In the genomic region with DNA sequence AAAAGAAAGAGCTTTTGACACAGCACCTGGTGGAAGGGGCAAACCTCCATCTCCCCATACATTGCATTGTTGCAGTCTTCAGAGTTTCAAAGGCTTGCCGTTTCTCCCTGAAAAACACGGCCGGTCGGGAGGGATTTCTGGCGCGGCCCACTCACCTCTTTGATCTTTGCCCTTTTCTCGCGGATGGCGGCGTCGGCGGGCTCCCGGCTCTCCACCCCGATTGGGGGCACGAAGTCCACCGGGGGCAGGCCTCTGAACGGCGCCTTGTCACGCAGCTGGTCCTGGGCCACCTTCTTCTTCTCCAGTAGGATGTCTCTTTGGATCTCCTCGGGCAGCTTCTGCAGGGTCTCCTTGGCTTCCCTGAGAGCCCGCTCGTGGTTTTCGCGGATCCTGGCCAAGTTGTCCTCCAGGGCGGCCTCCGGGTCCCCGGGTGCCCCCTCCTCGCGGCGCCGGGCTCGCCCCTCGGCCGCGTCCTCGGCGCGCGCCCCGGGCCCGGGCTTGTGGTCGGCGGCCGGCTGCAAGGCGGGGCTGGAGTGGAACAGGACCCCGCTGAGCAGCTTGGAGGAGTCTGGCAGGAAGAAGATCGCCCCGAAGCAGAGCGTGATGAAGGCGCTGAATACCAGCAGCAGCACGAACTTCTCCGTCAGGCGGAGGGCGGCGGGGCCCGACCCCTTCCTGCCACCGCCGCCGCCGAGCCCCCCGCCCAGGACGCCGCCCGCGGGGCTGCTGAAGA, we compare ENCODE assay signal across 7 cellular contexts. TPM values are rescaled to one million over a fixed set of nuclear protein-coding genes. Genes with fewer than 3 reads are reported as not detected.
DNase-seq lines count a peak whose midpoint lies in the region; ATAC-seq and TF ChIP-seq lines count a peak whose summit lies in the region.

No MANE protein-coding gene starts in this region.

- CTCF ChIA-PET in mammary epithelial cell (lab: Charles Lee; ENCODE audit: low non-redundant PET) = interaction anchor here (0.6 kb wide), 1 partner anchor 12 kb away, joined by 3 read pairs; no protein-coding TSS in a partner anchor

- H3K4me3 ChIP-seq in mammary epithelial cell (replicated peaks in 1 of 3; ENCODE audit: insufficient read depth in 1 of 3, low read depth in 2 of 3, low read length in 3 of 3) = peak overlapping the region; percentile 57 to 89 (median 79)
- peak overlapping the region; percentile 82 to 90 for H3K4me3 ChIP-seq in left lung

- H3K79me2 ChIP-seq in mammary epithelial cell (ENCODE audit: insufficient read depth, low read length) = no peaks in the 10 kb centered on the region

- dilution Hi-C loops in mammary epithelial cell (cut with HindIII; ENCODE audit: low sequenced_read_pairs) = no loop called here

- H3K36me3 ChIP-seq in mammary epithelial cell (ENCODE audit: insufficient read depth, low read length) (no peaks in the 10 kb centered on the region), left lung (no peaks in the 10 kb centered on the region)

- in situ Hi-C loops in mammary epithelial cell (cut with MboI; ENCODE audit: low sequenced_read_pairs in 2 of 2) = loop anchor here (5.0 to 10.0 kb wide), 2 partner anchors 201 to 204 kb away; no protein-coding TSS in a partner anchor

- H3K27me3 ChIP-seq in mammary epithelial cell (ENCODE audit: insufficient read depth, low read length) = peaks cover 12% of the 10 kb centered on the region
- H3K27me3 ChIP-seq in left lung = no peaks in the 10 kb centered on the region

- no TSS peak for BruUV-seq in mammary epithelial cell (replicated peaks; lab: Mats Ljungman, UMichigan)

- no peak overlapping the region for H3K9ac ChIP-seq in mammary epithelial cell (ENCODE audit: insufficient read depth, low read length)

- no peaks in the 10 kb centered on the region for H3K9me3 ChIP-seq in mammary epithelial cell (replicated peaks; ENCODE audit: insufficient read depth, low read length)
- H3K9me3 ChIP-seq in left lung = no peaks in the 10 kb centered on the region

- H3K4me2 ChIP-seq in mammary epithelial cell (ENCODE audit: insufficient read depth, low read depth, low read length) = peak overlapping the region; percentile 100

- TF ChIP-seq CTCF in mammary epithelial cell (conservative IDR thresholded peaks at IDR 0.05 in 1 of 2, IDR thresholded peaks at IDR 0.05 in 1 of 2; ENCODE audit: extremely low read depth in 1 of 2, insufficient read depth in 1 of 2, low read depth in 1 of 2, low read length in 2 of 2) = no peak
- TF ChIP-seq CTCF in left lung (IDR thresholded peaks at IDR 0.05) = no peak

- H2AFZ ChIP-seq in mammary epithelial cell (ENCODE audit: low read depth, low read length) = peak overlapping the region; percentile 96

- intact Hi-C loops in mammary epithelial cell (cut with micrococcal nuclease) = loop anchor here (5.0 kb wide), 1 partner anchor 484 kb away; no protein-coding TSS in a partner anchor
- intact Hi-C loops in left lung (cut with DNase I) = no loop called here

- peak; percentile 9 for ATAC-seq in GM18867 (IDR thresholded peaks at IDR 0.05; ENCODE audit: unreplicated experiment)
- peak; percentile 0 for ATAC-seq in HG03095 (IDR thresholded peaks at IDR 0.05; ENCODE audit: unreplicated experiment)
- no peak for ATAC-seq in left lung

- WGBS in mammary epithelial cell (ENCODE audit: low coverage, missing lambda C conversion rate) = 2% methylated on average over 21 of the region's 65 CpGs

- H3K27ac ChIP-seq in mammary epithelial cell (ENCODE audit: insufficient read depth, low read depth, low read length) = no peak overlapping the region
- peak overlapping the region; percentile 96 to 98 for H3K27ac ChIP-seq in left lung

- H3K4me1 ChIP-seq in mammary epithelial cell (ENCODE audit: insufficient read depth, low read length) (peaks cover 13% of the 10 kb centered on the region), left lung (peaks cover 12 to 74% of the 10 kb centered on the region in 2 donors)

- peak; percentile 32 for DNase-seq in T-helper 9 cell
- no peak for DNase-seq in mammary epithelial cell
- peak; percentile 58 to 86 for DNase-seq in left lung
- peak; percentile 12 for DNase-seq in stimulated activated CD8-positive, alpha-beta memory T cell treated with anti-CD3 and anti-CD28 coated beads, Interleukin-15, amount 100 ng/mL, for 24 hours (ENCODE audit: low read depth)
- no peak for DNase-seq in hippocampal formation (lab: John Stamatoyannopoulos, UW)

- no peaks in the 10 kb centered on the region for H4K20me1 ChIP-seq in mammary epithelial cell (ENCODE audit: insufficient read depth, low read length)

RNA-seq across cellular contexts. Expression of a gene that starts 1.1 kb away (rescaled TPM):
- total RNA-seq in mammary epithelial cell = 1 to 10 TPM; 4.0 to 5.3 TPM
- polyA plus RNA-seq in mammary epithelial cell = 3.4 TPM
- 2.6 TPM for polyA minus RNA-seq in mammary epithelial cell
- total RNA-seq in left lung = 10 to 100 TPM; 49.6 to 58.7 TPM

Comparison
In these comparisons a context has a peak if more than half of its experiments do, and no peak if none do; other contexts are left out.
1. DNase-seq: peak in T-helper 9 cell (single experiment), left lung (2 of 2) and stimulated activated CD8-positive, alpha-beta memory T cell treated with anti-CD3 and anti-CD28 coated beads, Interleukin-15, amount 100 ng/mL, for 24 hours (single experiment); none in mammary epithelial cell (single experiment) and hippocampal formation (0 of 2).
2. RNA of a gene that starts 1.1 kb away (total RNA-seq): 49.6 to 58.7 TPM in left lung; 4.0 to 5.3 TPM in mammary epithelial cell; every median in the first group is over 4 times any median in the second.